ENCODE assay signal across 8 cellular contexts in the genomic region with DNA sequence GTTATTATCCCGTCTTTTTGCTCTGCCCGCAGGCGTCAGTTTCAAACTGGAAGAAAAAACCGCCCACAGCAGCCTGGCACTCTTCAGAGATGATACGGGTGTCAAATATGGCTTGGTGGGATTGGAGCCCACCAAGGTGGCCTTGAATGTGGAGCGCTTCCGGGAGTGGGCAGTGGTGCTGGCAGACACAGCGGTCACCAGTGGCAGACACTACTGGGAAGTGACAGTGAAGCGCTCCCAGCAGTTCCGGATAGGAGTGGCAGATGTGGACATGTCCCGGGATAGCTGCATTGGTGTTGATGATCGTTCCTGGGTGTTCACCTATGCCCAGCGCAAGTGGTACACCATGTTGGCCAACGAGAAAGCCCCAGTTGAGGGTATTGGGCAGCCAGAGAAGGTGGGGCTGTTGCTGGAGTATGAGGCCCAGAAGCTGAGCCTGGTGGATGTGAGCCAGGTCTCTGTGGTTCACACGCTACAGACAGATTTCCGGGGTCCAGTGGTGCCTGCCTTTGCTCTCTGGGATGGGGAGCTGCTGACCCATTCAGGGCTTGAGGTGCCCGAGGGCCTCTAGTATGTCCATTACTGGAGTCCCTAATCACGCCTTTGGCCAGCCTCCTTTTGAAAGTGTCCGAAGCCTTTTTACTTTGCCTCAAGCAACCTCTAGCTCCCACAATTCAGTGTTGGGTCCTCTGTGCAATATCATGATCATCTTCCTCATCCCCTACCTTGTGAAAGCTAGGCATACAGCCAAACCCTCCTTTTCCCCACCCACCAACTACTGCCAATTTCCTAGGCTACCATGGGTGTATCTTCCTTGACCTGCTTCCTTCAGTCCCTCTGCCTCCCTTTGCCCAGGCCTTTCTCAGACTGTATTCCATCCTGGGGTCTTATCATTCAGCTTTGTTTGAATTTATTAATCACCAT. TPM values are rescaled to one million over a fixed set of nuclear protein-coding genes. Genes with fewer than 3 reads are reported as not detected.
DNase-seq lines count a peak whose midpoint lies in the region; ATAC-seq, FAIRE-seq and TF ChIP-seq lines count a peak whose summit lies in the region.

No MANE protein-coding gene starts in this region.

- H3K27ac Mint-ChIP-seq in GM23338: peak overlapping the region; percentile 99

- peaks cover 6% of the 10 kb centered on the region for H3K27me3 Mint-ChIP-seq in GM23338 (ENCODE audit: insufficient read depth, low read depth, poor library complexity)

- TF ChIP-seq CTCF in AG04449 (IDR thresholded peaks at IDR 0.05; ENCODE audit: insufficient read depth, low read length, missing control alignments): no peak
- no peak for TF ChIP-seq CTCF in GM23338 (conservative IDR thresholded peaks at IDR 0.05; ENCODE audit: low read depth in 2 of 2)
- TF ChIP-seq CTCF in WERI-Rb-1 (IDR thresholded peaks at IDR 0.05; ENCODE audit: low read depth, low read length): no peak
- no peak for TF ChIP-seq CTCF in fibroblast of the aortic adventitia (IDR thresholded peaks at IDR 0.05; ENCODE audit: insufficient read depth, low read length)
- no peak for TF ChIP-seq CTCF in pancreas (IDR thresholded peaks at IDR 0.05)
- TF ChIP-seq CTCF in D721Med (IDR thresholded peaks at IDR 0.05; ENCODE audit: insufficient read depth, missing control alignments): no peak

- H3K4me1 ChIP-seq in GM23338 (ENCODE audit: insufficient read depth) (peaks cover 3% of the 10 kb centered on the region; the same call in 1 of the 2 replicates), pancreas (peaks cover 6 to 17% (median 8%) of the 10 kb centered on the region in 3 donors)

- no peaks in the 10 kb centered on the region for H3K9me3 Mint-ChIP-seq in GM23338

- ATAC-seq in GM23338: no peak; the same call in 2 of the 3 replicates
- ATAC-seq in pancreas: peak; percentile 33 to 57 (median 46)
- no peak for ATAC-seq in GM18873 (IDR thresholded peaks at IDR 0.05; ENCODE audit: low FRiP score, unreplicated experiment)
- ATAC-seq in HG02759 (IDR thresholded peaks at IDR 0.05; ENCODE audit: unreplicated experiment): no peak

- H3K9me3 ChIP-seq in WERI-Rb-1 (ENCODE audit: severe bottlenecking) (no peaks in the 10 kb centered on the region), pancreas (no peaks in the 10 kb centered on the region)

- peak overlapping the region; percentile 84 for H3K4me3 ChIP-seq in AG04449 (ENCODE audit: low read depth, low read length)
- H3K4me3 ChIP-seq in GM23338: peak overlapping the region; percentile 97
- H3K4me3 ChIP-seq in WERI-Rb-1 (ENCODE audit: low read depth, low read length): peak overlapping the region; percentile 96
- peak overlapping the region; percentile 95 for H3K4me3 ChIP-seq in fibroblast of the aortic adventitia (ENCODE audit: low read depth, low read length)
- peak overlapping the region; percentile 51 to 71 (median 67) for H3K4me3 ChIP-seq in pancreas

- no peak for FAIRE-seq in pancreas (lab: Jason Lieb, UNC)
- FAIRE-seq in D721Med (lab: Jason Lieb, UNC): no peak

- 28 to 32% methylated on average over 19 of the region's 19 CpGs for WGBS in pancreas, 2 donors

- 0 out of 2 replicates have a peak, but pooled peaks cover 2% of the 10 kb centered on the region for H4K20me1 ChIP-seq in GM23338 (replicated peaks; ENCODE audit: insufficient read depth)

- H3K27ac ChIP-seq in GM23338 (ENCODE audit: low read depth) (peak overlapping the region; percentile 92; the same call in 1 of the 2 replicates), WERI-Rb-1 (peak overlapping the region; percentile 90), pancreas (peak overlapping the region; percentile 77 to 95 (median 87))

- H3K36me3 Mint-ChIP-seq in GM23338 (ENCODE audit: low read depth): peaks cover 32% of the 10 kb centered on the region

- peak overlapping the region; percentile 97 for H3K4me3 Mint-ChIP-seq in GM23338

- peak overlapping the region; percentile 90 for H2AFZ ChIP-seq in GM23338

- H3K27me3 ChIP-seq in GM23338 (ENCODE audit: insufficient read depth) (no peaks in the 10 kb centered on the region), WERI-Rb-1 (ENCODE audit: insufficient read depth, low read depth, severe bottlenecking) (no peaks in the 10 kb centered on the region), pancreas (no peaks in the 10 kb centered on the region)

- CTCF ChIA-PET in AG04449 (lab: Yijun Ruan, JAX): interaction anchor here (0.6 to 1.9 kb wide), 7 partner anchors 9 to 211 kb away, joined by 3 to 6 read pairs (median 3); partner anchors contain the start of genes ANKRD52 and MIP

- H3K79me2 ChIP-seq in GM23338 (replicated peaks; ENCODE audit: insufficient read depth): peaks cover 16% of the 10 kb centered on the region

- intact Hi-C loops in pancreas (cut with DNase I): no loop called here

- H3K4me2 ChIP-seq in GM23338: peak overlapping the region; percentile 97

- H3F3A ChIP-seq in GM23338 (replicated peaks; ENCODE audit: low read depth): peaks cover 14% of the 10 kb centered on the region; the same call in 1 of the 2 replicates

- no peaks in the 10 kb centered on the region for H3K9me2 ChIP-seq in GM23338 (ENCODE audit: insufficient read depth)

- H3K36me3 ChIP-seq in GM23338 (ENCODE audit: insufficient read depth) (peaks cover 10% of the 10 kb centered on the region), WERI-Rb-1 (peaks cover 39% of the 10 kb centered on the region), pancreas (peaks cover 0 to 10% (median 0%) of the 10 kb centered on the region in 3 donors)

- POLR2A ChIA-PET in AG04449 (lab: Yijun Ruan, JAX): interaction anchor here (0.6 kb wide), 1 partner anchor 254 kb away, joined by 3 read pairs; no protein-coding TSS in a partner anchor

- DNase-seq in AG04449 (ENCODE audit: low read depth, low spot score) (no peak), GM23338 (ENCODE audit: low spot score) (no peak), WERI-Rb-1 (no peak), fibroblast of the aortic adventitia (ENCODE audit: low read depth) (no peak), pancreas (peak; percentile 55 to 72 (median 59)), D721Med (ENCODE audit: insufficient read length, low spot score) (no peak)

- peaks cover 7% of the 10 kb centered on the region; the same call in 2 of the 3 replicates for H3K4me1 Mint-ChIP-seq in GM23338

TF ChIP-seq in GM23338, 12 proteins besides CTCF, POLR2A, EP300 and RAD21:
- TF ChIP-seq STAT1 (IDR thresholded peaks at IDR 0.05; ENCODE audit: unreplicated experiment): no peak
- no peak for TF ChIP-seq ZNF331 (CRISPR knock-in tag; IDR thresholded peaks at IDR 0.05; ENCODE audit: low read depth)
- TF ChIP-seq EZH2 (IDR thresholded peaks at IDR 0.05; ENCODE audit: low read depth, unreplicated experiment): no peak
- TF ChIP-seq JUNB (IDR thresholded peaks at IDR 0.05; ENCODE audit: unreplicated experiment): no peak
- TF ChIP-seq EZH2phosphoT487 (IDR thresholded peaks at IDR 0.05; ENCODE audit: unreplicated experiment): no peak
- no peak for TF ChIP-seq ETS1 (IDR thresholded peaks at IDR 0.05)
- TF ChIP-seq POLR2AphosphoS5 (IDR thresholded peaks at IDR 0.05; ENCODE audit: low read depth): no peak
- no peak for TF ChIP-seq NANOG (IDR thresholded peaks at IDR 0.05; ENCODE audit: borderline replicate concordance)
- no peak for TF ChIP-seq CREB1 (CRISPR knock-in tag; IDR thresholded peaks at IDR 0.05; ENCODE audit: low read depth)

RNA-seq across cellular contexts. Expression of gene SPRYD4, which starts 0.9 kb away (rescaled TPM):
- 2.6 and 3.1 TPM in 2 replicates for total RNA-seq in GM23338 (2014; rRNA removed; shearing (Covaris generic))
- 2.1 and 2.3 TPM in 2 replicates for polyA plus RNA-seq in GM23338 (2016; fragmentation: Nextera tagmentation; extraction: Ambion mirVana)
- total RNA-seq in fibroblast of the aortic adventitia (ENCODE audit: low replicate concordance): 2.3 and 3.0 TPM in 2 replicates
- total RNA-seq in pancreas: 1 to 10 TPM; 1.5 to 2.9 (median 1.9) TPM
- 1 to 10 TPM; 2.1 to 2.3 TPM for polyA plus RNA-seq in pancreas

RNA-seq across cellular contexts. Expression of gene MIP, which starts 14.8 kb away (rescaled TPM):
- total RNA-seq in GM23338 (2014; rRNA removed; shearing (Covaris generic)): not detected in 2 replicates
- polyA plus RNA-seq in GM23338 (2016; fragmentation: Nextera tagmentation; extraction: Ambion mirVana) (0.29 and 0.47 TPM in 2 replicates), pancreas (not detected)
- total RNA-seq in fibroblast of the aortic adventitia (ENCODE audit: low replicate concordance) (not detected in 2 replicates), pancreas (not detected)

RNA-seq across cellular contexts. Expression of gene GLS2, which starts 18.7 kb away (rescaled TPM):
- 24.5 and 31.6 TPM in 2 replicates for total RNA-seq in GM23338 (2014; rRNA removed; shearing (Covaris generic))
- polyA plus RNA-seq in GM23338 (2016; fragmentation: Nextera tagmentation; extraction: Ambion mirVana) (11.2 and 12.2 TPM in 2 replicates), pancreas (10 to 100 TPM; 33.6 to 35.5 TPM)
- total RNA-seq in fibroblast of the aortic adventitia (ENCODE audit: low replicate concordance) (0.36 TPM in 1 of 2 replicates, not detected in the other), pancreas (10 to 100 TPM; 14.6 to 49.1 (median 31.0) TPM)

RNA-seq across cellular contexts. Expression of gene TIMELESS, which starts 20.0 kb away (rescaled TPM):
- total RNA-seq in GM23338 (2014; rRNA removed; shearing (Covaris generic)): 54.3 and 54.8 TPM in 2 replicates
- polyA plus RNA-seq in GM23338 (2016; fragmentation: Nextera tagmentation; extraction: Ambion mirVana): 22.7 and 28.7 TPM in 2 replicates
- 1.6 and 15.9 TPM in 2 replicates for total RNA-seq in fibroblast of the aortic adventitia (ENCODE audit: low replicate concordance)
- 1 to 10 TPM; 3.7 to 5.8 (median 4.5) TPM for total RNA-seq in pancreas
- 1 to 10 TPM; 5.6 to 7.6 TPM for polyA plus RNA-seq in pancreas

RNA-seq across cellular contexts. Expression of gene RBMS2, which starts 52.4 kb away (rescaled TPM):
- total RNA-seq in GM23338 (2014; rRNA removed; shearing (Covaris generic)): 13.1 and 16.8 TPM in 2 replicates
- 4.3 and 9.2 TPM in 2 replicates for polyA plus RNA-seq in GM23338 (2016; fragmentation: Nextera tagmentation; extraction: Ambion mirVana)
- total RNA-seq in fibroblast of the aortic adventitia (ENCODE audit: low replicate concordance): 7.1 and 19.2 TPM in 2 replicates
- total RNA-seq in pancreas: 10 to 100 TPM in 4 of 6 donors, 1 to 10 TPM in 2; 8.5 to 30.8 (median 12.1) TPM
- 1 to 10 TPM; 5.4 to 6.2 TPM for polyA plus RNA-seq in pancreas

Comparison
In these comparisons a context has a peak if more than half of its experiments do, and no peak if none do; other contexts are left out.
1. DNase-seq: peak in pancreas (6 of 6); none in AG04449 (single experiment), GM23338 (single experiment), WERI-Rb-1 (single experiment), fibroblast of the aortic adventitia (single experiment) and D721Med (single experiment).
2. ATAC-seq: peak in pancreas (4 of 4); none in GM23338 (single experiment), GM18873 (single experiment) and HG02759 (single experiment).
3. RNA of gene GLS2, which starts 18.7 kb away (total RNA-seq): 14.6 to 49.1 TPM in pancreas and 24.5 to 31.6 TPM in GM23338; 0.36 TPM in fibroblast of the aortic adventitia; every median in the first group is over 10 times any median in the second.
4. Peak in every context shown above with its lines, with median percentiles within 50 percentile points of each other: H3K4me3 ChIP-seq and H3K27ac ChIP-seq.